15 cellular contexts compared by ENCODE assay signal in genomic region chr15:101697488-101697887, GRCh38.
"Had no signal": no experiment of that assay in that cellular context is flagged by ENCODE, and none has a peak within 500 bp of the region (broad histone marks: within the 10 kb centered on the region; RNA-seq: fewer than 3 reads in every experiment).

No MANE protein-coding gene starts in this region.

- H3K9me3 ChIP-seq: ascending aorta, colonic mucosa, left lung, mucosa of descending colon, psoas muscle, SJSA1, spleen had no signal

- H3K4me3 ChIP-seq: ascending aorta, colonic mucosa, left lung, mucosa of descending colon, psoas muscle, SJSA1, spleen had no signal

- H3K27me3 ChIP-seq: ascending aorta, colonic mucosa, foreskin keratinocyte, left lung, SJSA1, spleen had no signal

- H3K4me1 ChIP-seq: ascending aorta, colonic mucosa, left lung, psoas muscle, SJSA1 had no signal

- H3K27ac Mint-ChIP-seq: nephron had no signal

- DNase-seq: colonic mucosa; foreskin keratinocyte; head of caudate nucleus; left lung; mucosa of descending colon; psoas muscle; spleen; stimulated activated CD4-positive, alpha-beta T cell treated with anti-CD3 and anti-CD28 coated beads, Interleukin-1b, Interleukin-23, amount 100 ng/mL, for 48 hours; substantia nigra; SW 1271; trophoblast cell had no signal

- H3K4me3 Mint-ChIP-seq: nephron had no signal

- ATAC-seq: left lung, mucosa of descending colon, psoas muscle, sciatic nerve had no signal

- H3K9me3 Mint-ChIP-seq: nephron had no signal

- H3K4me1 Mint-ChIP-seq: nephron had no signal

- H3K27ac ChIP-seq: ascending aorta, colonic mucosa, foreskin keratinocyte, left lung, psoas muscle, SJSA1, spleen had no signal
